Comparison of ENCODE assay signal across 7 cellular contexts in genomic region chr4:67545996-67546356, GRCh38. TPM values are rescaled to one million over a fixed set of nuclear protein-coding genes. Genes with fewer than 3 reads are reported as not detected.
DNase-seq lines count a peak whose midpoint lies in the region; ATAC-seq, FAIRE-seq and TF ChIP-seq lines count a peak whose summit lies in the region.

No MANE protein-coding gene starts in this region.

- H3K27ac Mint-ChIP-seq in progenitor cell of endocrine pancreas: no peak overlapping the region

- H3K27ac ChIP-seq in ectodermal cell (ENCODE audit: insufficient read depth, low read depth, low read length, poor library complexity, severe bottlenecking) (no peak overlapping the region), adrenal gland (peak overlapping the region in 2 of 5 donors; percentile 91 to 92)

- 60 to 78% methylated on average over 1 to 3 of the region's 4 CpGs for WGBS in ectodermal cell, 2 experiments
- WGBS in adrenal gland, 4 donors: 37 to 42% (median 39%) methylated on average over 4 of the region's 4 CpGs

- H3K36me3 ChIP-seq in ectodermal cell (ENCODE audit: control insufficient read depth, insufficient read depth, low read length) (no peaks in the 10 kb centered on the region), adrenal gland (replicated peaks in 1 of 2) (no peaks in the 10 kb centered on the region)

- peak overlapping the region; percentile 87 for H3K4me3 Mint-ChIP-seq in progenitor cell of endocrine pancreas (ENCODE audit: low read depth)

- H3K27me3 ChIP-seq in ectodermal cell (ENCODE audit: control insufficient read depth, insufficient read depth, low read length, poor library complexity, severe bottlenecking) (no peaks in the 10 kb centered on the region), adrenal gland (no peaks in the 10 kb centered on the region)

- intact Hi-C loops in adrenal gland (cut with DNase I): loop anchor here in 1 of 2 donors (10.0 kb wide), 1 partner anchor 149 kb away; no protein-coding TSS in a partner anchor

- no peak for FAIRE-seq in H54 (lab: Jason Lieb, UNC)

- DNase-seq in H54 (ENCODE audit: insufficient read length, low spot score): peak; percentile 0
- DNase-seq in NCI-H69 (lab: John Stamatoyannopoulos, UW): peak; percentile 50
- DNase-seq in progenitor cell of endocrine pancreas (ENCODE audit: low spot score, unreplicated experiment): no peak
- DNase-seq in adrenal gland: no peak
- no peak for DNase-seq in SW480 (ENCODE audit: low spot score)

- no peak for ATAC-seq in HG03571 (IDR thresholded peaks at IDR 0.05; ENCODE audit: unreplicated experiment)

- TF ChIP-seq POLR2A in H54 (IDR thresholded peaks at IDR 0.05; ENCODE audit: low read depth, low read length) (no peak), adrenal gland (IDR thresholded peaks at IDR 0.05) (no peak)

- H3K4me1 ChIP-seq in ectodermal cell (ENCODE audit: control insufficient read depth, insufficient read depth, low read length): no peaks in the 10 kb centered on the region
- peaks cover 0 to 24% of the 10 kb centered on the region in 2 donors for H3K4me1 ChIP-seq in adrenal gland (replicated peaks in 1 of 2)

- TF ChIP-seq CTCF in progenitor cell of endocrine pancreas (IDR thresholded peaks at IDR 0.05; ENCODE audit: unreplicated experiment) (no peak), adrenal gland (IDR thresholded peaks at IDR 0.05) (no peak)

- no peaks in the 10 kb centered on the region for H3K27me3 Mint-ChIP-seq in progenitor cell of endocrine pancreas

- H3K4me1 Mint-ChIP-seq in progenitor cell of endocrine pancreas (ENCODE audit: low read depth): peaks cover 9% of the 10 kb centered on the region

- H3K9me3 Mint-ChIP-seq in progenitor cell of endocrine pancreas (ENCODE audit: low read depth): no peaks in the 10 kb centered on the region

- H3K9me3 ChIP-seq in ectodermal cell (ENCODE audit: control insufficient read depth, low read length) (no peaks in the 10 kb centered on the region), adrenal gland (replicated peaks in 1 of 3) (peaks cover 0 to 6% (median 0%) of the 10 kb centered on the region in 3 donors)

- peak overlapping the region; percentile 92 for H3K4me3 ChIP-seq in ectodermal cell (ENCODE audit: insufficient read depth, low read depth, low read length)
- H3K4me3 ChIP-seq in adrenal gland: peak overlapping the region in 2 of 4 donors; percentile 18 to 73

- peaks cover 3% of the 10 kb centered on the region for H3K36me3 Mint-ChIP-seq in progenitor cell of endocrine pancreas (ENCODE audit: insufficient read depth)

RNA-seq across cellular contexts. Expression of gene CENPC, which starts 0.7 kb away (rescaled TPM):
- 29.1 TPM for polyA plus RNA-seq in ectodermal cell (2013, experiment 1 of 4)
- 31.6 TPM for polyA plus RNA-seq in ectodermal cell (2013, experiment 2 of 4)
- polyA plus RNA-seq in ectodermal cell (2013, experiment 3 of 4): 24.8 TPM
- polyA plus RNA-seq in ectodermal cell (2013, experiment 4 of 4): 25.7 TPM
- total RNA-seq in progenitor cell of endocrine pancreas (25.2 and 26.4 TPM in 2 replicates), adrenal gland (10 to 100 TPM in 6 of 8 donors, 1 to 10 TPM in 2; 8.0 to 31.1 (median 19.3) TPM)
- polyA plus RNA-seq in adrenal gland: 10 to 100 TPM in 1 of 3 donors, 1 to 10 TPM in 2; 5.8 to 14.5 (median 7.2) TPM

RNA-seq across cellular contexts. Expression of gene STAP1, which starts 12.6 kb away (rescaled TPM):
- polyA plus RNA-seq in ectodermal cell (2013, experiment 1 of 4): not detected
- not detected for polyA plus RNA-seq in ectodermal cell (2013, experiment 2 of 4)
- polyA plus RNA-seq in ectodermal cell (2013, experiment 3 of 4): not detected
- not detected for polyA plus RNA-seq in ectodermal cell (2013, experiment 4 of 4)
- not detected in 2 replicates for total RNA-seq in progenitor cell of endocrine pancreas
- not detected for total RNA-seq in adrenal gland
- polyA plus RNA-seq in adrenal gland: under 1 TPM in 2 of 3 donors, not detected in 1; 0.10 to 0.13 TPM

Comparison
In these comparisons a context has a peak if more than half of its experiments do, and no peak if none do; other contexts are left out.
1. DNase-seq: peak in H54 (single experiment) and NCI-H69 (single experiment); none in progenitor cell of endocrine pancreas (single experiment), adrenal gland (0 of 7) and SW480 (single experiment).